ENCODE assay signal across 1 cellular context in the genomic region with DNA sequence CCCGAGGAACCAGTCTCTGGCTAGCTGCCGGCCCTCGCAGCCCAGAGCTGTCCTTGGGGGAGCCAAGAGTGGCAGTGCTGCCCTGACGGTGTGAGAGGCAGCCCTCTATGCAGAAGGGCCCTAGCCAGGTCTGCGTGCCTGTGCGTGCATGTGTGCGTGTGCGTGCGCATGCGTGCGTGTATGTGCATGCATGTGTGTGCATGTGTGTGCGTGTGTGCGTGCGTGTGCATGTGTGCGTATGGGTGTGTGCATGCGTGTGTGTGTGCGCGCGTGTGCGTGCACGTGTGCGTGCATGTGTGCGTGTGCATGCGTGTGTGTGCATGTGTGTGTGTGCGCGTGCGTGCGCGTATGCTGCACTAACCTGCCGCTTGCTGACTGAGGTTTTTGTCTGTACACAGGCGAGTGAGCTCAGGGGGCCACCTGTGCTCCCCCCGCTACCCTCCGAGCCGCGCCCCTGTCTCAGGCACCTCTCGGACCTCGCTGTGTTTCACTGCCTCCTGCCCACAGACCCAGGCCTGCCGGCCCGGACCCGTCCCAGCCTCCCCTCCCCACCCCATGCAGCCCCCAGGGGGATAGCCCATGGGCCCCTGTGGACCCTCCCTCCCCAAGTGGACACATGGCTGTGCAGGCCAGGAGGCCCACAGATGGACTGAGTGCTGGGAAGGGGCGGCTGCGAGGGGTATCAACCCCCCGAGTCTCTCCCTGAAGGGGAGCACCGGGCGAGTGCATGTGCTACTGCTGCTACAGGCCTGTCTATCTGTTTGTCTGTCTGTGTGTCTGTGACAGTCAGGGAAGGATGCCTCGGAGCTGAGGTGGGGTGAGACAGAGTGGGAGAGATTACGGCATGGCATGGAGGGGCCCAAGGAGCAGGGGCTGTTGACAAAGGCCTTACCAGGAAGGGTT.
TF ChIP-seq lines count a peak whose summit lies in the region.

No MANE protein-coding gene starts in this region.

TF ChIP-seq in H1, 55 proteins besides CTCF, POLR2A, EP300 and RAD21:
- TF ChIP-seq, protein P1, sequence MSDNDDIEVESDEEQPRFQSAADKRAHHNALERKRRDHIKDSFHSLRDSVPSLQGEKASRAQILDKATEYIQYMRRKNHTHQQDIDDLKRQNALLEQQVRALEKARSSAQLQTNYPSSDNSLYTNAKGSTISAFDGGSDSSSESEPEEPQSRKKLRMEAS (IDR thresholded peaks at IDR 0.05): no peak
- no peak for TF ChIP-seq YY1 (IDR thresholded peaks at IDR 0.05; ENCODE audit: low read depth, low read length)
- no peak for TF ChIP-seq HDAC2 (IDR thresholded peaks at IDR 0.05; ENCODE audit: borderline replicate concordance in 1 of 2, low read depth in 2 of 2, low read length in 2 of 2)
- no peak for TF ChIP-seq KDM5A (IDR thresholded peaks at IDR 0.05; ENCODE audit: low read length)
- TF ChIP-seq SP4 (IDR thresholded peaks at IDR 0.05; ENCODE audit: low read length): no peak
- TF ChIP-seq ZNF274 (IDR thresholded peaks at IDR 0.05; ENCODE audit: borderline replicate concordance, extremely low read depth, low read length): no peak
- TF ChIP-seq FOSL1 (IDR thresholded peaks at IDR 0.05; ENCODE audit: insufficient read depth, low read depth, low read length): no peak
- TF ChIP-seq, protein P2, sequence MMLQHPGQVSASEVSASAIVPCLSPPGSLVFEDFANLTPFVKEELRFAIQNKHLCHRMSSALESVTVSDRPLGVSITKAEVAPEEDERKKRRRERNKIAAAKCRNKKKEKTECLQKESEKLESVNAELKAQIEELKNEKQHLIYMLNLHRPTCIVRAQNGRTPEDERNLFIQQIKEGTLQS (IDR thresholded peaks at IDR 0.05; ENCODE audit: insufficient read depth, low read depth, low read length): no peak
- no peak for TF ChIP-seq SRF (IDR thresholded peaks at IDR 0.05; ENCODE audit: low read depth, low read length)
- TF ChIP-seq NRF1 (IDR thresholded peaks at IDR 0.05; ENCODE audit: low read depth, low read length): no peak
- no peak for TF ChIP-seq PHF8 (conservative IDR thresholded peaks at IDR 0.05; ENCODE audit: low read depth, low read length)
- TF ChIP-seq GTF2F1 (IDR thresholded peaks at IDR 0.05; ENCODE audit: borderline replicate concordance, low read depth, low read length): no peak
- no peak for TF ChIP-seq MAFK (IDR thresholded peaks at IDR 0.05; ENCODE audit: low read depth, low read length)
- no peak for TF ChIP-seq SAP30 (IDR thresholded peaks at IDR 0.05; ENCODE audit: insufficient read depth, insufficient replicate concordance, low read length)
- no peak for TF ChIP-seq POLR2AphosphoS5 (IDR thresholded peaks at IDR 0.05; ENCODE audit: low read depth, low read length)
- TF ChIP-seq EZH2 (IDR thresholded peaks at IDR 0.05; ENCODE audit: low read depth, low read length, severe bottlenecking): no peak
- TF ChIP-seq BCL11A (IDR thresholded peaks at IDR 0.05; ENCODE audit: low read depth in 2 of 2, low read length in 2 of 2): no peak
- no peak for TF ChIP-seq SUZ12 (IDR thresholded peaks at IDR 0.05; ENCODE audit: low read length)
- no peak for TF ChIP-seq TBP (IDR thresholded peaks at IDR 0.05; ENCODE audit: low read depth, low read length)
- TF ChIP-seq HDAC6 (IDR thresholded peaks at IDR 0.05; ENCODE audit: low read depth, low read length): no peak
